ENCODE assay signal across 7 cellular contexts in the genomic region with DNA sequence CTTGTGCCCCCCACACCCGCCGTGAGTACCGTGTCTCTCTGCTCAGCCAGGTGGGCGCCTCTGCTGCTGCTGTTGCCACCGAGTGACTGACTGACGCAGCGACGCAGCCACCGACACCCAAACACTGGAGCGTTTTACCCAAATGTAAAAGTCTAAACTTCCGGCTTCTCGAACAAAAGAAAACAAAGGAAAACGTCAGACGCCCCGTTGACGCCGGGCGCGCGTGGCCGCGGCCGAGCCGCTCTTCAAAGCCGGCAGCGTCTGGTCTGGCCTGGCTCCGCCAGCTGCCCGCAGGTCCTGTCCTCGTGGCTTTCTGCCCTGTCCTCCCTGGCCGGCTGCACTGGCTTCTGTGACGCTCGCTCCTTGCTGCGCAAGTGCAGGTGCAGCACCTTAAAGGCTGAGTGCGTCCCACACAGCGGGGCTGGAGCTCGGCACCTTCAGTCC.
DNase-seq lines count a peak whose midpoint lies in the region; ATAC-seq and TF ChIP-seq lines count a peak whose summit lies in the region.

No MANE protein-coding gene starts in this region.

- peaks cover 21% of the 10 kb centered on the region for H3K4me1 Mint-ChIP-seq in nephron progenitor cell
- peaks cover 18% of the 10 kb centered on the region for H3K4me1 Mint-ChIP-seq in stimulated activated naive CD8-positive, alpha-beta T cell treated with anti-CD3 and anti-CD28 coated beads, Interleukin-15, Interleukin-2, amounts not matched to agents 100 ng/mL and 50 ng/mL, for 24 hours (ENCODE audit: low read depth)

- peak overlapping the region; percentile 42 for H3K4me3 ChIP-seq in fibroblast of mammary gland (ENCODE audit: control insufficient read depth, low read depth, low read length)

- no peak for TF ChIP-seq CTCF in fibroblast of mammary gland (conservative IDR thresholded peaks at IDR 0.05; ENCODE audit: control insufficient read depth, insufficient read depth, low read depth, low read length)
- no peak for TF ChIP-seq CTCF in nephron progenitor cell (IDR thresholded peaks at IDR 0.05)

- peaks cover 94% of the 10 kb centered on the region for H3K27me3 Mint-ChIP-seq in nephron progenitor cell (ENCODE audit: low read depth, poor library complexity)
- no peaks in the 10 kb centered on the region for H3K27me3 Mint-ChIP-seq in stimulated activated naive CD8-positive, alpha-beta T cell treated with anti-CD3 and anti-CD28 coated beads, Interleukin-15, Interleukin-2, amounts not matched to agents 100 ng/mL and 50 ng/mL, for 24 hours

- no peak overlapping the region for H3K27ac Mint-ChIP-seq in nephron progenitor cell
- peak overlapping the region; percentile 90 for H3K27ac Mint-ChIP-seq in stimulated activated naive CD8-positive, alpha-beta T cell treated with anti-CD3 and anti-CD28 coated beads, Interleukin-15, Interleukin-2, amounts not matched to agents 100 ng/mL and 50 ng/mL, for 24 hours

- DNase-seq in NCI-H69 (lab: John Stamatoyannopoulos, UW) (peak; percentile 88), fibroblast of mammary gland (ENCODE audit: low read depth) (no peak), nephron progenitor cell (peak; percentile 56)
- DNase-seq in activated T-cell treated with anti-CD3 and anti-CD28 coated beads, Interleukin-2, amount 50 U/mL, for 1 hour = peak; percentile 79

- peaks cover 6% of the 10 kb centered on the region for H3K9me3 Mint-ChIP-seq in nephron progenitor cell
- no peaks in the 10 kb centered on the region for H3K9me3 Mint-ChIP-seq in stimulated activated naive CD8-positive, alpha-beta T cell treated with anti-CD3 and anti-CD28 coated beads, Interleukin-15, Interleukin-2, amounts not matched to agents 100 ng/mL and 50 ng/mL, for 24 hours

- peak overlapping the region; percentile 85 for H3K4me3 Mint-ChIP-seq in nephron progenitor cell
- peak overlapping the region; percentile 91 for H3K4me3 Mint-ChIP-seq in stimulated activated naive CD8-positive, alpha-beta T cell treated with anti-CD3 and anti-CD28 coated beads, Interleukin-15, Interleukin-2, amounts not matched to agents 100 ng/mL and 50 ng/mL, for 24 hours

- H3K36me3 Mint-ChIP-seq in nephron progenitor cell (ENCODE audit: low read depth) = no peaks in the 10 kb centered on the region
- H3K36me3 Mint-ChIP-seq in stimulated activated naive CD8-positive, alpha-beta T cell treated with anti-CD3 and anti-CD28 coated beads, Interleukin-15, Interleukin-2, amounts not matched to agents 100 ng/mL and 50 ng/mL, for 24 hours (ENCODE audit: low read depth) = no peaks in the 10 kb centered on the region

- ATAC-seq in GM18520 (IDR thresholded peaks at IDR 0.05; ENCODE audit: unreplicated experiment) (peak; percentile 28), HG02943 (IDR thresholded peaks at IDR 0.05; ENCODE audit: low read depth, unreplicated experiment) (peak; percentile 43)
